ENCODE assay signal across 8 cellular contexts in the genomic region with DNA sequence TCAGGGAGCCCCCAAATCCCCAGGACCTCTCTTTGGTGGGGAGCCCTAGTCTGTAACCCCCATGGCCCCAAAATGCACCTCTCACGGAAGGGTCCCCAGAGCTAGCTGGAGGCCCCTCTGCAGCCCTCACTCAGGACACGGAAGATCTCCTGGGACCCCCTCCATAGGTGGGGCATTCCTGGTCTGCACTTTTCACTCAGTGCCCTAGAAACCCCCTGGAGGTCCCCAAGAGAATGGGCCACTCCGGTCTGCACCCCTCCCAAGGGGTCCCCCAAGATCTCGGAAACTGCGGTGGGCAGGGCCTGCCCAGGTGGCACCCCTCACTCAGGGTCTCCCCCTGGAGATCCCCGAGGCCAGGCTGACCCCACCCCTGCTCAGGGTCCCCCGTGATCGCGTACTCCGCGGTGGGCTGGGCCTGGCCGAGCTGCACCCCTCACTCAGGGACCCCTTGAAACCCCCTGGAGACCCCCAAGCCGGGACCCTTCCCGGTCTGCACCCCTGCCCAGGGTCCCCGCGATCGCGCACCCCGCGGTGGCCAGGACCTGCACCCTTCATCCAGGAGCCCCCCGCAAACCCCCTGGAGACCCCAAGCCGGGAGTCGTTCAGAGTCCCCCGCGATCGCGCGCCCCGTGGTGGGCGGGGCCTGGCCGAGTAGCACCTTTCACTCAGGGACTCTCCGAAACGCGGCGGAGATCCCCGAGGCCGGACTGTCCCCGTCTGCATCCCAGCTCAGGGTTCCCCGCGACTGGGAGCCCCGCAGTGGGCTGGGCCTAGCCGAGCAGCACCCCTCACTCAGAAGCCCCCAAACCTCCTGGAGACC. TPM values are rescaled to one million over a fixed set of nuclear protein-coding genes. Genes with fewer than 3 reads are reported as not detected.
DNase-seq lines count a peak whose midpoint lies in the region; ATAC-seq and TF ChIP-seq lines count a peak whose summit lies in the region.

No MANE protein-coding gene starts in this region.

- H3K79me1 ChIP-seq in IMR-90 (ENCODE audit: low read depth in 1 of 2, low read length in 2 of 2), result peaks cover 0 to 39% of the 10 kb centered on the region in 2 experiments; a peak in 2 of 4 replicates

- peak overlapping the region; percentile 59; the same call in 1 of the 2 replicates for H3K14ac ChIP-seq in IMR-90 (replicated peaks; ENCODE audit: low read depth, low read length)

- BruUV-seq in IMR-90 (replicated peaks; lab: Mats Ljungman, UMichigan), result no TSS peak

- no peak for TF ChIP-seq RAD21 in IMR-90 (IDR thresholded peaks at IDR 0.05; ENCODE audit: low read length)

- TF ChIP-seq CTCF in BJ (IDR thresholded peaks at IDR 0.05; ENCODE audit: insufficient read depth, low read depth, low read length) (no peak), IMR-90 (conservative IDR thresholded peaks at IDR 0.05; ENCODE audit: low read depth, low read length) (no peak), esophagus muscularis mucosa (IDR thresholded peaks at IDR 0.05) (no peak), omental fat pad (IDR thresholded peaks at IDR 0.05) (no peak)

- peak overlapping the region; percentile 51 for H3K4me2 ChIP-seq in IMR-90 (ENCODE audit: low read depth, low read length)

- WGBS in IMR-90 (ENCODE audit: extremely low coverage in 2 of 2, insufficient read length in 1 of 2), 2 experiments, result 5% methylated on average over 24 of the region's 42 CpGs; no CpG with 5 or more reads in 1 of the 2 experiments
- WGBS in esophagus muscularis mucosa, result 11% methylated on average over 12 of the region's 42 CpGs

- H2BK15ac ChIP-seq in IMR-90 (ENCODE audit: low read depth, low read length), result no peak overlapping the region

- dilution Hi-C loops in IMR-90 (cut with HindIII; ENCODE audit: low sequenced_read_pairs, unreplicated experiment), result no loop called here

- no peak overlapping the region for H3K18ac ChIP-seq in IMR-90 (ENCODE audit: low read depth, low read length)

- intact Hi-C loops in IMR-90 (cut with micrococcal nuclease) (no loop called here), esophagus muscularis mucosa (cut with DNase I) (no loop called here)

- 0 out of 2 replicates have a peak, but pooled peaks cover 9% of the 10 kb centered on the region for H3K9me1 ChIP-seq in IMR-90 (ENCODE audit: insufficient read depth, low read length)

- DNase-seq in BJ (ENCODE audit: low read depth) (no peak), IMR-90 (no peak), activated T-cell treated with anti-CD3 and anti-CD28 coated beads for 4 hours (peak; percentile 25), esophagus muscularis mucosa (ENCODE audit: extremely low spot score) (no peak), omental fat pad (ENCODE audit: low spot score) (peak; percentile 36), medulla oblongata (ENCODE audit: extremely low spot score) (no peak)

- peak overlapping the region; percentile 35 for H3K4ac ChIP-seq in IMR-90 (ENCODE audit: low read depth, low read length)

- H2AFZ ChIP-seq in IMR-90 (replicated peaks; ENCODE audit: low read length, poor library complexity), result peak overlapping the region; percentile 97

- TF ChIP-seq POLR2A in IMR-90 (IDR thresholded peaks at IDR 0.05; ENCODE audit: low read depth, low read length) (no peak), esophagus muscularis mucosa (IDR thresholded peaks at IDR 0.05; ENCODE audit: low read depth) (no peak)

- peak overlapping the region; percentile 73; the same call in 1 of the 2 replicates for H3K23ac ChIP-seq in IMR-90 (ENCODE audit: low read depth, low read length)

- no peaks in the 10 kb centered on the region for H3K27me3 ChIP-seq in BJ (ENCODE audit: control insufficient read depth, insufficient read depth, low read length)
- H3K27me3 ChIP-seq in IMR-90 (ENCODE audit: control insufficient read depth, insufficient read depth, low read length), result no peaks in the 10 kb centered on the region
- no peaks in the 10 kb centered on the region for H3K27me3 ChIP-seq in esophagus muscularis mucosa

- peak overlapping the region; percentile 50 for H2AK5ac ChIP-seq in IMR-90 (ENCODE audit: low read depth, low read length)

- H4K8ac ChIP-seq in IMR-90 (ENCODE audit: low read depth in 2 of 2, low read length in 2 of 2), result peak overlapping the region in 1 of 2 experiments; percentile 42; a peak in 1 of 4 replicates

- TF ChIP-seq EP300 in esophagus muscularis mucosa (IDR thresholded peaks at IDR 0.05), result no peak

- H3K4me1 ChIP-seq in IMR-90 (ENCODE audit: control insufficient read depth, insufficient read depth, low read length), result no peaks in the 10 kb centered on the region
- peaks cover 14 to 28% (median 26%) of the 10 kb centered on the region in 4 donors for H3K4me1 ChIP-seq in esophagus muscularis mucosa

- no peak overlapping the region; the same call in 1 of the 2 replicates for H3K56ac ChIP-seq in IMR-90 (ENCODE audit: extremely low read depth, insufficient read depth, low read length)

- POLR2A ChIA-PET in BJ (lab: Charles Lee) (interaction anchor here (0.6 to 0.8 kb wide), 3 partner anchors 11 to 124 kb away, joined by 3 to 4 read pairs (median 3); partner anchors contain the start of gene GADD45B), IMR-90 (lab: Charles Lee; ENCODE audit: unreplicated experiment) (no interaction called here)

- H4K5ac ChIP-seq in IMR-90 (ENCODE audit: low read depth, low read length), result no peak overlapping the region

- peak overlapping the region; percentile 96 for H2AK9ac ChIP-seq in IMR-90 (replicated peaks; ENCODE audit: low read depth, low read length, poor library complexity)

- H2BK120ac ChIP-seq in IMR-90 (ENCODE audit: low read depth, low read length), result no peak overlapping the region

- in situ Hi-C loops in IMR-90 (cut with MboI; ENCODE audit: low sequenced_read_pairs), result no loop called here

- no peak overlapping the region for H4K91ac ChIP-seq in IMR-90 (ENCODE audit: insufficient read depth, low read depth, low read length)

- H3K4me3 ChIP-seq in BJ (ENCODE audit: low read depth, low read length) (peak overlapping the region; percentile 81), IMR-90 (ENCODE audit: insufficient read depth, low read depth, low read length) (peak overlapping the region; percentile 99), esophagus muscularis mucosa (peak overlapping the region; percentile 85 to 99 (median 98))

- H3K9ac ChIP-seq in IMR-90 (ENCODE audit: low read depth, low read length), result peak overlapping the region; percentile 76

- CTCF ChIA-PET in BJ (lab: Yijun Ruan, JAX), result interaction anchor here (0.6 to 1.4 kb wide), 5 partner anchors 10 to 155 kb away, joined by 3 to 4 read pairs (median 4); partner anchors contain the start of gene GADD45B
- CTCF ChIA-PET in IMR-90 (lab: Yijun Ruan, JAX), result no interaction called here

- H3K9me3 ChIP-seq in IMR-90 (ENCODE audit: control insufficient read depth, insufficient read depth, low read length) (no peaks in the 10 kb centered on the region), esophagus muscularis mucosa (no peaks in the 10 kb centered on the region)

- peak overlapping the region; percentile 68; the same call in 1 of the 2 replicates for H3K27ac ChIP-seq in IMR-90 (ENCODE audit: insufficient read depth, low read length)
- H3K27ac ChIP-seq in esophagus muscularis mucosa (replicated peaks in 1 of 4), result peak overlapping the region in 3 of 4 donors; percentile 57 to 76 (median 63)

- H2BK20ac ChIP-seq in IMR-90 (ENCODE audit: low read depth, low read length), result no peak overlapping the region

- H3K36me3 ChIP-seq in BJ (ENCODE audit: control insufficient read depth, insufficient read depth, low read length), result no peaks in the 10 kb centered on the region
- peaks cover 3% of the 10 kb centered on the region for H3K36me3 ChIP-seq in IMR-90 (ENCODE audit: control insufficient read depth, insufficient read depth, low read length)
- peaks cover 0 to 13% (median 3%) of the 10 kb centered on the region in 4 donors for H3K36me3 ChIP-seq in esophagus muscularis mucosa

- no peak overlapping the region for H2BK5ac ChIP-seq in IMR-90 (ENCODE audit: low read depth, low read length, poor library complexity, severe bottlenecking)

- ATAC-seq in GM19372 (IDR thresholded peaks at IDR 0.05; ENCODE audit: low read depth, unreplicated experiment) (peak; percentile 31), IMR-90 (ENCODE audit: low read depth) (peak; percentile 50), omental fat pad (ENCODE audit: low FRiP score) (peak; percentile 55), HG03095 (IDR thresholded peaks at IDR 0.05; ENCODE audit: unreplicated experiment) (no peak)

- peaks cover 46% of the 10 kb centered on the region for H4K20me1 ChIP-seq in IMR-90 (ENCODE audit: insufficient read depth, low read length)

TF ChIP-seq in IMR-90, 13 proteins besides CTCF, POLR2A, EP300 and RAD21 (continues in another document):
- TF ChIP-seq SMC3 (IDR thresholded peaks at IDR 0.05; ENCODE audit: low read depth, low read length) (no peak), RCOR1 (IDR thresholded peaks at IDR 0.05; ENCODE audit: insufficient replicate concordance, low read length) (no peak), CHD1 (IDR thresholded peaks at IDR 0.05; ENCODE audit: low read depth, low read length) (no peak)

RNA-seq across cellular contexts. Expression of gene LMNB2, which starts 1.1 kb away (rescaled TPM):
- 53.4 and 80.0 TPM in 2 replicates for polyA plus RNA-seq in BJ (2011; rRNA removed)
- 29.4 and 42.0 TPM in 2 replicates for polyA minus RNA-seq in BJ (2011; rRNA and poly(A)+ RNA removed)
- total RNA-seq in IMR-90 (2012; rRNA removed), result 104 and 108 TPM in 2 replicates
- polyA plus RNA-seq in IMR-90 (2012; rRNA removed), result 106 and 117 TPM in 2 replicates
- polyA plus RNA-seq in IMR-90 (2012; cell fraction: cytosol; rRNA removed), result 57.0 and 66.3 TPM in 2 replicates
- 88.6 and 109 TPM in 2 replicates for polyA plus RNA-seq in IMR-90 (2012; cell fraction: nucleus; rRNA removed; ENCODE audit: low replicate concordance)
- 10 to 100 TPM; 13.3 to 30.8 (median 19.3) TPM for total RNA-seq in esophagus muscularis mucosa
- total RNA-seq in omental fat pad, result 10 to 100 TPM; 14.1 to 37.5 (median 23.0) TPM

RNA-seq across cellular contexts. Expression of gene GADD45B, which starts 20.2 kb away (rescaled TPM):
- polyA plus RNA-seq in BJ (2011; rRNA removed) (54.5 and 69.8 TPM in 2 replicates), IMR-90 (2012; rRNA removed) (84.0 and 106 TPM in 2 replicates)
- polyA minus RNA-seq in BJ (2011; rRNA and poly(A)+ RNA removed), result 29.7 and 46.4 TPM in 2 replicates
- total RNA-seq in IMR-90 (2012; rRNA removed) (28.1 and 30.1 TPM in 2 replicates), esophagus muscularis mucosa (100 to 1,000 TPM in 1 of 4 donors, 10 to 100 TPM in 3; 56.5 to 793 (median 90.5) TPM), omental fat pad (100 to 1,000 TPM; 120 to 726 (median 425) TPM)
- polyA plus RNA-seq in IMR-90 (2012; cell fraction: cytosol; rRNA removed), result 70.3 and 87.0 TPM in 2 replicates
- polyA plus RNA-seq in IMR-90 (2012; cell fraction: nucleus; rRNA removed; ENCODE audit: low replicate concordance), result 301 and 400 TPM in 2 replicates

RNA-seq across cellular contexts. Expression of gene TIMM13, which starts 28.3 kb away (rescaled TPM):
- polyA plus RNA-seq in BJ (2011; rRNA removed) (37.2 and 50.7 TPM in 2 replicates), IMR-90 (2012; rRNA removed) (62.3 and 93.7 TPM in 2 replicates)
- 9.2 and 14.2 TPM in 2 replicates for polyA minus RNA-seq in BJ (2011; rRNA and poly(A)+ RNA removed)
- total RNA-seq in IMR-90 (2012; rRNA removed) (21.0 and 29.2 TPM in 2 replicates), esophagus muscularis mucosa (10 to 100 TPM; 16.2 to 37.7 (median 28.1) TPM), omental fat pad (10 to 100 TPM; 28.8 to 43.6 (median 41.1) TPM)
- 73.2 and 85.8 TPM in 2 replicates for polyA plus RNA-seq in IMR-90 (2012; cell fraction: cytosol; rRNA removed)
- 30.1 and 56.4 TPM in 2 replicates for polyA plus RNA-seq in IMR-90 (2012; cell fraction: nucleus; rRNA removed; ENCODE audit: low replicate concordance)

Comparison
In these comparisons a context has a peak if more than half of its experiments do, and no peak if none do; other contexts are left out.
1. DNase-seq: peak in activated T-cell treated with anti-CD3 and anti-CD28 coated beads for 4 hours (single experiment) and omental fat pad (single experiment); none in BJ (single experiment), IMR-90 (single experiment), esophagus muscularis mucosa (single experiment) and medulla oblongata (single experiment).
2. Peak in every context shown above with its lines, with median percentiles within 50 percentile points of each other: H3K4me3 ChIP-seq.